In genomic region chr6:137744877-137745276, GRCh38 we compare ENCODE assay signal across 13 cellular contexts.
DNase-seq lines count a peak whose midpoint lies in the region; ATAC-seq and TF ChIP-seq lines count a peak whose summit lies in the region.
"Had no signal": no experiment of that assay in that cellular context is flagged by ENCODE, and none has a peak within 500 bp of the region (broad histone marks: within the 10 kb centered on the region; RNA-seq: fewer than 3 reads in every experiment).

No MANE protein-coding gene starts in this region.

- H3K9ac ChIP-seq in PC-3 (ENCODE audit: low read length) = no peak overlapping the region

- H3K27me3 ChIP-seq in PC-3 (ENCODE audit: low read length) = no peaks in the 10 kb centered on the region
- H3K27me3 ChIP-seq: neutrophil had no signal

- DNase-seq in PC-3 (no peak), epidermal melanocyte (ENCODE audit: insufficient read length, low spot score) (no peak), Right ventricle myocardium superior (no peak), NCI-H146 treated with DMSO at 0.1 percent for 48 hours (lab: John Stamatoyannopoulos, UW; ENCODE audit: unreplicated experiment) (no peak), HuH-7.5 (ENCODE audit: low spot score) (no peak)
- DNase-seq: activated T-cell treated with anti-CD3 and anti-CD28 coated beads, Interleukin-2, amount 50 U/mL, for 48 hours; Caco-2; NCI-H345 had no signal

- CTCF ChIA-PET in PC-3 (lab: Charles Lee) = no interaction called here

- no peaks in the 10 kb centered on the region for H3F3A ChIP-seq in PC-3 (ENCODE audit: low read length, unreplicated experiment)

- H2AFZ ChIP-seq in PC-3 (ENCODE audit: low read length) = no peak overlapping the region

- H3K27ac ChIP-seq in PC-3 (ENCODE audit: low read length) = no peak overlapping the region
- H3K27ac ChIP-seq: neutrophil had no signal

- no peak for TF ChIP-seq CTCF in PC-3 (conservative IDR thresholded peaks at IDR 0.05; ENCODE audit: low read depth, low read length)

- no peaks in the 10 kb centered on the region for H3K9me3 ChIP-seq in PC-3 (ENCODE audit: low read length)
- H3K9me3 ChIP-seq: Caco-2, neutrophil had no signal

- no peaks in the 10 kb centered on the region for H3K79me2 ChIP-seq in PC-3 (ENCODE audit: low read length)

- no peaks in the 10 kb centered on the region for H4K20me1 ChIP-seq in PC-3 (ENCODE audit: low read length)

- no peaks in the 10 kb centered on the region for H3K36me3 ChIP-seq in PC-3 (ENCODE audit: low read depth, low read length)
- H3K36me3 ChIP-seq: neutrophil had no signal

- H3K9me2 ChIP-seq in PC-3 (replicated peaks; ENCODE audit: low read length) = no peaks in the 10 kb centered on the region

- H3K4me2 ChIP-seq in PC-3 (ENCODE audit: low read length) = 0 out of 2 replicates have a peak overlapping the region, but pooled peaks have one; percentile 42

- ATAC-seq in GM18870 (IDR thresholded peaks at IDR 0.05; ENCODE audit: unreplicated experiment) = peak; percentile 67
- ATAC-seq in GM21423 (IDR thresholded peaks at IDR 0.05; ENCODE audit: unreplicated experiment) = peak; percentile 77
- peak; percentile 74 for ATAC-seq in HG03025 (IDR thresholded peaks at IDR 0.05; ENCODE audit: low FRiP score, unreplicated experiment)
- ATAC-seq in PC-3 = no peak
- ATAC-seq in Right ventricle myocardium superior (ENCODE audit: poor library complexity) = no peak
- ATAC-seq: Right ventricle myocardium inferior had no signal

- no peak overlapping the region for H3K4me3 ChIP-seq in PC-3 (ENCODE audit: low read length)

- intact Hi-C loops in PC-3 (cut with micrococcal nuclease) = no loop called here
- intact Hi-C loops in Right ventricle myocardium superior (cut with DNase I) = no loop called here

- peaks cover 24% of the 10 kb centered on the region for H3K4me1 ChIP-seq in PC-3 (ENCODE audit: insufficient read depth, low read length)
- H3K4me1 ChIP-seq: Caco-2 had no signal

- BruUV-seq in PC-3 (replicated peaks; lab: Mats Ljungman, UMichigan) = no TSS peak

- POLR2A ChIA-PET in PC-3 (lab: Charles Lee; ENCODE audit: unreplicated experiment) = no interaction called here

Comparison
In these comparisons a context has a peak if more than half of its experiments do, and no peak if none do; other contexts are left out.
1. ATAC-seq: peak in GM18870 (single experiment), GM21423 (single experiment) and HG03025 (single experiment); none in PC-3 (single experiment) and Right ventricle myocardium superior (single experiment).